In genomic region chr2:232527905-232528470, GRCh38 we compare ENCODE assay signal across 27 cellular contexts. TPM values are rescaled to one million over a fixed set of nuclear protein-coding genes. Genes with fewer than 3 reads are reported as not detected.
"Had no signal": no experiment of that assay in that cellular context is flagged by ENCODE, and none has a peak within 500 bp of the region (broad histone marks: within the 10 kb centered on the region; RNA-seq: fewer than 3 reads in every experiment).

No MANE protein-coding gene starts in this region.

- H3K27ac Mint-ChIP-seq: activated CD4-positive, alpha-beta T cell treated with anti-CD3 and anti-CD28 coated beads for 36 hours; activated naive CD4-positive, alpha-beta T cell treated with anti-CD3 and anti-CD28 coated beads for 36 hours; stimulated activated naive B cell treated with anti-CD40 and anti-IgM and Interleukin-4, amounts not matched to agents 10 μg/mL and 1 μg/mL and 100 μg/mL, for 72 hours had no signal

- H3K4me3 Mint-ChIP-seq: activated CD4-positive, alpha-beta T cell treated with anti-CD3 and anti-CD28 coated beads for 36 hours; activated naive CD4-positive, alpha-beta T cell treated with anti-CD3 and anti-CD28 coated beads for 36 hours; stimulated activated naive B cell treated with anti-CD40 and anti-IgM and Interleukin-4, amounts not matched to agents 10 μg/mL and 1 μg/mL and 100 μg/mL, for 72 hours; WTC11 had no signal

- H3K4me3 ChIP-seq: hepatocyte, transverse colon had no signal

- H3K27ac ChIP-seq: hepatocyte, transverse colon had no signal

- H3K36me3 Mint-ChIP-seq: activated naive CD8-positive, alpha-beta T cell treated with anti-CD3 and anti-CD28 coated beads, Interleukin-2, amount 10 ng/mL, durations not matched to agents 7 days and 5 days; immature natural killer cell; stimulated activated naive B cell treated with anti-CD40 and anti-IgM and Interleukin-4, amounts not matched to agents 10 μg/mL and 1 μg/mL and 100 μg/mL, for 72 hours; WTC11 had no signal

- H3K9me3 Mint-ChIP-seq: activated naive CD4-positive, alpha-beta T cell treated with anti-CD3 and anti-CD28 coated beads for 36 hours; activated naive CD8-positive, alpha-beta T cell treated with anti-CD3 and anti-CD28 coated beads, Interleukin-2, amount 10 ng/mL, durations not matched to agents 7 days and 5 days; immature natural killer cell; stimulated activated naive B cell treated with anti-CD40 and anti-IgM and Interleukin-4, amounts not matched to agents 10 μg/mL and 1 μg/mL and 100 μg/mL, for 72 hours; WTC11 had no signal

- ATAC-seq: activated CD4-positive, alpha-beta T cell treated with anti-CD3 and anti-CD28 coated beads for 36 hours; stimulated activated naive B cell treated with anti-CD40 and anti-IgM and Interleukin-4, amounts not matched to agents 10 μg/mL and 1 μg/mL and 100 μg/mL, for 72 hours; WTC11 had no signal

- DNase-seq: activated CD4-positive, alpha-beta T cell treated with anti-CD3 and anti-CD28 coated beads for 36 hours; activated CD4-positive, alpha-beta T cell treated with anti-CD3 and anti-CD28 coated beads, Interleukin-2, amount 50 U/mL, for 48 hours; activated effector memory CD4-positive, alpha-beta T cell treated with Interleukin-2 at 50 U/mL for 16 hours; activated naive CD4-positive, alpha-beta T cell treated with anti-CD3 and anti-CD28 coated beads for 36 hours; activated naive CD8-positive, alpha-beta T cell treated with anti-CD3 and anti-CD28 coated beads, Interleukin-2, amount 10 ng/mL, durations not matched to agents 7 days and 5 days; activated T-cell treated with anti-CD3 and anti-CD28 coated beads, Interleukin-2, amount 50 U/mL, for 48 hours; amniotic stem cell; erythroblast; foreskin fibroblast; immature natural killer cell; midbrain; small intestine; stimulated activated naive B cell treated with anti-CD40 and anti-IgM and Interleukin-4, amounts not matched to agents 10 μg/mL and 1 μg/mL and 100 μg/mL, for 72 hours; T1000; transverse colon had no signal

- H3K9me3 ChIP-seq: transverse colon had no signal

- H3K36me3 ChIP-seq: transverse colon had no signal

RNA-seq across cellular contexts. Expression of gene CHRND, which starts 2.0 kb away (rescaled TPM):
- total RNA-seq: activated CD4-positive, alpha-beta T cell treated with anti-CD3 and anti-CD28 coated beads for 36 hours; activated naive CD4-positive, alpha-beta T cell treated with anti-CD3 and anti-CD28 coated beads for 36 hours; activated naive CD8-positive, alpha-beta T cell treated with anti-CD3 and anti-CD28 coated beads, Interleukin-2, amount 10 ng/mL, durations not matched to agents 7 days and 5 days; bronchial epithelial cell; chondrocyte; fibroblast of lung; hepatocyte; kidney epithelial cell; liver; osteoblast; posterior vena cava; T-helper 1 cell treated with Interleukin-12 subunit alpha and Interleukin-12 subunit beta and Interleukin-4 antibody, amounts not matched to agents 30 ng/mL and 1 ng/mL, for 36 hours; temporal lobe; transverse colon; WTC11 had no signal
- polyA plus RNA-seq: fibroblast of lung, hepatocyte, immature natural killer cell, liver, neural cell, small intestine had no signal

RNA-seq across cellular contexts. Expression of gene PRSS56, which starts 7.8 kb away (rescaled TPM):
- total RNA-seq: activated CD4-positive, alpha-beta T cell treated with anti-CD3 and anti-CD28 coated beads for 36 hours; activated naive CD4-positive, alpha-beta T cell treated with anti-CD3 and anti-CD28 coated beads for 36 hours; activated naive CD8-positive, alpha-beta T cell treated with anti-CD3 and anti-CD28 coated beads, Interleukin-2, amount 10 ng/mL, durations not matched to agents 7 days and 5 days; bronchial epithelial cell; chondrocyte; fibroblast of lung; hepatocyte; kidney epithelial cell; liver; osteoblast; posterior vena cava; T-helper 1 cell treated with Interleukin-12 subunit alpha and Interleukin-12 subunit beta and Interleukin-4 antibody, amounts not matched to agents 30 ng/mL and 1 ng/mL, for 36 hours; transverse colon; WTC11 had no signal
- polyA plus RNA-seq: fibroblast of lung, hepatocyte, immature natural killer cell, small intestine had no signal

RNA-seq across cellular contexts. Expression of gene CHRNG, which starts 11.5 kb away (rescaled TPM):
- total RNA-seq: activated CD4-positive, alpha-beta T cell treated with anti-CD3 and anti-CD28 coated beads for 36 hours; activated naive CD4-positive, alpha-beta T cell treated with anti-CD3 and anti-CD28 coated beads for 36 hours; activated naive CD8-positive, alpha-beta T cell treated with anti-CD3 and anti-CD28 coated beads, Interleukin-2, amount 10 ng/mL, durations not matched to agents 7 days and 5 days; bronchial epithelial cell; chondrocyte; fibroblast of lung; hepatocyte; kidney epithelial cell; liver; osteoblast; posterior vena cava; T-helper 1 cell treated with Interleukin-12 subunit alpha and Interleukin-12 subunit beta and Interleukin-4 antibody, amounts not matched to agents 30 ng/mL and 1 ng/mL, for 36 hours; temporal lobe; transverse colon had no signal
- polyA plus RNA-seq: fibroblast of lung, hepatocyte, immature natural killer cell, liver, neural cell, small intestine had no signal
